Comparison of ENCODE assay signal across 25 cellular contexts in genomic region chr12:5489760-5490432, GRCh38. TPM values are rescaled to one million over a fixed set of nuclear protein-coding genes. Genes with fewer than 3 reads are reported as not detected.
DNase-seq lines count a peak whose midpoint lies in the region; ATAC-seq and TF ChIP-seq lines count a peak whose summit lies in the region.
"Had no signal": no experiment of that assay in that cellular context is flagged by ENCODE, and none has a peak within 500 bp of the region (broad histone marks: within the 10 kb centered on the region; RNA-seq: fewer than 3 reads in every experiment).

No MANE protein-coding gene starts in this region.

- POLR2A ChIA-PET in activated CD8-positive, alpha-beta T cell treated with anti-CD3 and anti-CD28 coated beads, Interleukin-2, amount 10 ng/mL, durations not matched to agents 7 days and 5 days (lab: Charles Lee), result no interaction called here

- no peaks in the 10 kb centered on the region; the same call in 1 of the 2 replicates for H3K27me3 Mint-ChIP-seq in HFFc6 (ENCODE audit: insufficient read depth)
- peaks cover 4% of the 10 kb centered on the region for H3K27me3 Mint-ChIP-seq in activated CD8-positive, alpha-beta T cell treated with anti-CD3 and anti-CD28 coated beads, Interleukin-2, amount 10 ng/mL, durations not matched to agents 7 days and 5 days (ENCODE audit: low read depth)

- H3K36me3 ChIP-seq in tibial artery, result peaks cover 0 to 7% (median 0%) of the 10 kb centered on the region in 3 donors
- H3K36me3 ChIP-seq: BLaER1, HAP-1, Peyer's patch, SJSA1 had no signal

- H3K4me3 Mint-ChIP-seq in HFFc6, result peak overlapping the region; percentile 5; the same call in 1 of the 2 replicates
- no peak overlapping the region for H3K4me3 Mint-ChIP-seq in activated CD8-positive, alpha-beta T cell treated with anti-CD3 and anti-CD28 coated beads, Interleukin-2, amount 10 ng/mL, durations not matched to agents 7 days and 5 days
- H3K4me3 Mint-ChIP-seq: CD4-positive, alpha-beta T cell; GM23338 had no signal

- peaks cover 49% of the 10 kb centered on the region for H3K4me1 Mint-ChIP-seq in HFFc6 (ENCODE audit: low read depth)
- no peaks in the 10 kb centered on the region for H3K4me1 Mint-ChIP-seq in activated CD8-positive, alpha-beta T cell treated with anti-CD3 and anti-CD28 coated beads, Interleukin-2, amount 10 ng/mL, durations not matched to agents 7 days and 5 days (ENCODE audit: low read depth)

- no peaks in the 10 kb centered on the region for H3K27me3 ChIP-seq in right cardiac atrium (ENCODE audit: control insufficient read depth, insufficient read depth)
- no peaks in the 10 kb centered on the region for H3K27me3 ChIP-seq in tibial artery
- H3K27me3 ChIP-seq: BLaER1, Peyer's patch, SJSA1 had no signal

- no peaks in the 10 kb centered on the region for H3K9me3 ChIP-seq in right cardiac atrium (ENCODE audit: control insufficient read depth, low read length)
- H3K9me3 ChIP-seq in tibial artery, result no peaks in the 10 kb centered on the region
- H3K9me3 ChIP-seq: A549, BLaER1, HAP-1, Peyer's patch, SJSA1 had no signal

- CTCF ChIA-PET in activated CD8-positive, alpha-beta T cell treated with anti-CD3 and anti-CD28 coated beads, Interleukin-2, amount 10 ng/mL, durations not matched to agents 7 days and 5 days (lab: Charles Lee), result no interaction called here

- ATAC-seq in right cardiac atrium, result peak; percentile 32 to 62
- no peak for ATAC-seq in activated CD8-positive, alpha-beta T cell treated with anti-CD3 and anti-CD28 coated beads, Interleukin-2, amount 10 ng/mL, durations not matched to agents 7 days and 5 days
- ATAC-seq: A549, GM23338 had no signal

- H3K36me3 Mint-ChIP-seq in HFFc6 (ENCODE audit: low read depth), result peaks cover 25% of the 10 kb centered on the region
- no peaks in the 10 kb centered on the region for H3K36me3 Mint-ChIP-seq in activated CD8-positive, alpha-beta T cell treated with anti-CD3 and anti-CD28 coated beads, Interleukin-2, amount 10 ng/mL, durations not matched to agents 7 days and 5 days (ENCODE audit: low read depth)

- H3K27ac ChIP-seq in right cardiac atrium (ENCODE audit: low read length), result no peak overlapping the region
- H3K27ac ChIP-seq in tibial artery, result peak overlapping the region; percentile 78 to 81
- H3K27ac ChIP-seq: A549, BLaER1, SJSA1 had no signal

- intact Hi-C loops in right cardiac atrium (cut with DNase I) (no loop called here), tibial artery (cut with DNase I; ENCODE audit: low total_unique reads) (loop anchor here (5.0 kb wide), 1 partner anchor 58 kb away; the partner anchor contains the start of gene NTF3)

- no peaks in the 10 kb centered on the region for H3K9me3 Mint-ChIP-seq in HFFc6
- H3K9me3 Mint-ChIP-seq in activated CD8-positive, alpha-beta T cell treated with anti-CD3 and anti-CD28 coated beads, Interleukin-2, amount 10 ng/mL, durations not matched to agents 7 days and 5 days (ENCODE audit: insufficient read depth), result no peaks in the 10 kb centered on the region
- H3K9me3 Mint-ChIP-seq: CD4-positive, alpha-beta T cell; GM23338 had no signal

- DNase-seq in HFFc6, result no peak
- peak; percentile 15 for DNase-seq in cerebellum (ENCODE audit: low spot score)
- peak; percentile 41 to 74 (median 67) for DNase-seq in right cardiac atrium
- DNase-seq in tibial artery, result peak; percentile 45 to 87
- no peak for DNase-seq in NCI-H1105 treated with DMSO at 0.1 percent for 48 hours (lab: John Stamatoyannopoulos, UW)
- DNase-seq in activated CD8-positive, alpha-beta T cell treated with anti-CD3 and anti-CD28 coated beads, Interleukin-2, amount 10 ng/mL, durations not matched to agents 7 days and 5 days, result no peak
- no peak for DNase-seq in OCI-M2 (lab: John Stamatoyannopoulos, UW; ENCODE audit: unreplicated experiment)
- DNase-seq: CD4-positive, alpha-beta T cell; COR-L47; DMS79 treated with DMSO at 0.1 percent for 48 hours; KG1; NCI-H1092; NCI-H146; NCI-H2029 treated with DMSO at 0.1 percent for 48 hours; NCI-H2171; NCI-H345; NCI-H524; NCI-H82; Peyer's patch had no signal

- H3K4me1 ChIP-seq in right cardiac atrium (ENCODE audit: control insufficient read depth, insufficient read depth, low read length) (peaks cover 5% of the 10 kb centered on the region), tibial artery (peaks cover 0 to 78% (median 34%) of the 10 kb centered on the region in 4 donors)
- H3K4me1 ChIP-seq: A549, BLaER1, HAP-1, Peyer's patch, SJSA1 had no signal

- no peak overlapping the region for H3K4me3 ChIP-seq in right cardiac atrium (ENCODE audit: low read length)
- peak overlapping the region in 1 of 2 donors; percentile 12 for H3K4me3 ChIP-seq in tibial artery
- H3K4me3 ChIP-seq: A549, BLaER1, GM23338, HAP-1, Peyer's patch, SJSA1 had no signal

- peak overlapping the region; percentile 31 for H3K27ac Mint-ChIP-seq in HFFc6
- H3K27ac Mint-ChIP-seq in activated CD8-positive, alpha-beta T cell treated with anti-CD3 and anti-CD28 coated beads, Interleukin-2, amount 10 ng/mL, durations not matched to agents 7 days and 5 days, result no peak overlapping the region
- H3K27ac Mint-ChIP-seq: CD4-positive, alpha-beta T cell; GM23338 had no signal

- 69% methylated on average over 14 of the region's 14 CpGs for WGBS in right cardiac atrium

- TF ChIP-seq CTCF in HFFc6 (IDR thresholded peaks at IDR 0.05) (no peak), tibial artery (IDR thresholded peaks at IDR 0.05) (no peak)

RNA-seq across cellular contexts. Expression of gene NTF3, which starts 58.0 kb away (rescaled TPM):
- total RNA-seq in HFFc6 (2021; fragmentation: NEBNext Ultra II Directional; extraction: Animal tissue kit (Norgen Biotek cat#: 25700)), result 1 to 10 TPM; 5.2 to 9.5 (median 8.6) TPM
- total RNA-seq in cerebellum, result 17.1 TPM
- 1 to 10 TPM in 2 of 4 donors, under 1 TPM in 2; 0.53 to 1.9 (median 1.3) TPM for total RNA-seq in right cardiac atrium
- polyA plus RNA-seq in right cardiac atrium, result 1.7 TPM
- not detected for total RNA-seq in activated CD8-positive, alpha-beta T cell treated with anti-CD3 and anti-CD28 coated beads, Interleukin-2, amount 10 ng/mL, durations not matched to agents 7 days and 5 days
- total RNA-seq: CD4-positive, alpha-beta T cell; GM23338; HT1080 had no signal
- polyA plus RNA-seq: A549 had no signal

Comparison
In these comparisons a context has a peak if more than half of its experiments do, and no peak if none do; other contexts are left out.
1. DNase-seq: peak in cerebellum (single experiment), right cardiac atrium (3 of 3) and tibial artery (2 of 2); none in HFFc6 (single experiment), NCI-H1105 treated with DMSO at 0.1 percent for 48 hours (single experiment), activated CD8-positive, alpha-beta T cell treated with anti-CD3 and anti-CD28 coated beads, Interleukin-2, amount 10 ng/mL, durations not matched to agents 7 days and 5 days (single experiment) and OCI-M2 (single experiment).